Comparison of ENCODE assay signal across 25 cellular contexts in genomic region chr15:86167816-86168215, GRCh38.
"Had no signal": no experiment of that assay in that cellular context is flagged by ENCODE, and none has a peak within 500 bp of the region (broad histone marks: within the 10 kb centered on the region; RNA-seq: fewer than 3 reads in every experiment).

No MANE protein-coding gene starts in this region.

- ATAC-seq: activated T-cell treated with anti-CD3 and anti-CD28 coated beads, Interleukin-2, amount 50 U/mL, for 4 hours; activated T-helper 17 cell treated with anti-CD3 and anti-CD28 coated beads, Interleukin-2, amount 50 U/mL, for 72 hours; T-helper 17 cell had no signal

- DNase-seq: activated CD4-positive, alpha-beta memory T cell treated with anti-CD3 and anti-CD28 coated beads, Interleukin-2, amount 10 ng/mL, durations not matched to agents 7 days and 5 days; activated CD4-positive, alpha-beta T cell treated with anti-CD3 and anti-CD28 coated beads for 4 hours; activated CD4-positive, alpha-beta T cell treated with anti-CD3 and anti-CD28 coated beads, Interleukin-2, amount 10 ng/mL, durations not matched to agents 7 days and 5 days; activated CD4-positive, alpha-beta T cell treated with anti-CD3 and anti-CD28 coated beads, Interleukin-2, amount 50 U/mL, for 4 hours; activated CD4-positive, CD25-positive, alpha-beta regulatory T cell; activated CD4-positive, CD25-positive, alpha-beta regulatory T cell treated with anti-CD3 and anti-CD28 coated beads, Interleukin-2, amount 50 U/mL, for 72 hours; activated CD8-positive, alpha-beta memory T cell treated with anti-CD3 and anti-CD28 coated beads, Interleukin-2, amount 50 U/mL, for 48 hours; activated effector memory CD4-positive, alpha-beta T cell treated with Interleukin-2 at 50 U/mL for 16 hours; activated gamma-delta T cell treated with Interleukin-2 at 50 U/mL for 16 hours; activated naive CD4-positive, alpha-beta T cell treated with anti-CD3 and anti-CD28 coated beads, Interleukin-2, amount 50 U/mL, for 16 hours; activated naive CD4-positive, alpha-beta T cell treated with Interleukin-2 at 50 U/mL for 16 hours; activated T-cell treated with anti-CD3 and anti-CD28 coated beads for 4 hours; activated T-cell treated with anti-CD3 and anti-CD28 coated beads, Interleukin-2, amount 50 U/mL, for 4 hours; amniotic stem cell; anterior cingulate cortex; central memory CD4-positive, alpha-beta T cell; cerebellar nuclear complex; colonic mucosa; effector CD8-positive, alpha-beta T cell; esophagus squamous epithelium; head of caudate nucleus; T-helper 1 cell; T-helper 17 cell; T1000 had no signal
